ENCODE assay signal across 1 cellular context in the genomic region with DNA sequence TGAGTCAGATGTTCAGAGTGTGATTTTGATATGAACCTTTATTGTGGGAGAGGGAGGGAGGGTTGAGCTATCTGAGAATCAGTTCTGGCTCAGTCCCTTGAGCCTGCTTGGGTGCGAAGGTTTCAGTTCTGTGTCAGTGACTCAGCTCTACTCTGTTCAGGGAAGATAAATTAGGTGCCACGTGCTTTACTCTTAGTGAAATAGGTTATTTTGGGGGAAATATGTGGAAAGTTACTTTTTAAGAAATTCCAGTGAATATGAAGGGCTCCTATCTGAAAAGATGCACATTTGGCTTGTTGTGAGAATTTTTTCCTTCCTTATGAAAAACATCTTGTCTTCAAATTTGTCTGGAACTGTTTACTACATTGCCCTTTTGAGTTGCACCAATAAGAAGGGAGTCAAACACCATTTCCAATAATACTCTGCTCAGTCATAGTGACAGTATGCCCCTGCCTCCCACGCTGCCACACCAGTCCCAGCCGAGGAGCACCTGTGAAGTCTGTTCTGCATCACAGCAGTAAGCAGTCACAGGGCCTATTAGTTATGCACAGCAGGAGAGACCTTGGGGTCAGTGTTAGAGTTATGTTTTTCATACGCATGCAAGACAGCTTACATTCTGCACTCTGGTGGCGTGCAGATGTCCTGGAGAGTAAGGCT.
A peak's percentile ranks its signal among the peaks of the same experiment; 100 is the strongest.
TF ChIP-seq lines count a peak whose summit lies in the region.

No MANE protein-coding gene starts in this region.

TF ChIP-seq in K562, 482 proteins besides CTCF, POLR2A, EP300 and RAD21 (continued from another document and continues in another):
- TF ChIP-seq, protein P1, sequence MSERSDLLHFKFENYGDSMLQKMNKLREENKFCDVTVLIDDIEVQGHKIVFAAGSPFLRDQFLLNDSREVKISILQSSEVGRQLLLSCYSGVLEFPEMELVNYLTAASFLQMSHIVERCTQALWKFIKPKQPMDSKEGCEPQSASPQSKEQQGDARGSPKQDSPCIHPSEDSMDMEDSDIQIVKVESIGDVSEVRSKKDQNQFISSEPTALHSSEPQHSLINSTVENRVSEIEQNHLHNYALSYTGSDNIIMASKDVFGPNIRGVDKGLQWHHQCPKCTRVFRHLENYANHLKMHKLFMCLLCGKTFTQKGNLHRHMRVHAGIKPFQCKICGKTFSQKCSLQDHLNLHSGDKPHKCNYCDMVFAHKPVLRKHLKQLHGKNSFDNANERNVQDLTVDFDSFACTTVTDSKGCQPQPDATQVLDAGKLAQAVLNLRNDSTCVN (CRISPR knock-in tag; IDR thresholded peaks at IDR 0.05): no peak
- no peak for TF ChIP-seq CC2D1A (IDR thresholded peaks at IDR 0.05)
- TF ChIP-seq, protein P2, sequence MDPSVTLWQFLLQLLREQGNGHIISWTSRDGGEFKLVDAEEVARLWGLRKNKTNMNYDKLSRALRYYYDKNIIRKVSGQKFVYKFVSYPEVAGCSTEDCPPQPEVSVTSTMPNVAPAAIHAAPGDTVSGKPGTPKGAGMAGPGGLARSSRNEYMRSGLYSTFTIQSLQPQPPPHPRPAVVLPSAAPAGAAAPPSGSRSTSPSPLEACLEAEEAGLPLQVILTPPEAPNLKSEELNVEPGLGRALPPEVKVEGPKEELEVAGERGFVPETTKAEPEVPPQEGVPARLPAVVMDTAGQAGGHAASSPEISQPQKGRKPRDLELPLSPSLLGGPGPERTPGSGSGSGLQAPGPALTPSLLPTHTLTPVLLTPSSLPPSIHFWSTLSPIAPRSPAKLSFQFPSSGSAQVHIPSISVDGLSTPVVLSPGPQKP (CRISPR knock-in tag; IDR thresholded peaks at IDR 0.05): no peak
- TF ChIP-seq, protein P3, sequence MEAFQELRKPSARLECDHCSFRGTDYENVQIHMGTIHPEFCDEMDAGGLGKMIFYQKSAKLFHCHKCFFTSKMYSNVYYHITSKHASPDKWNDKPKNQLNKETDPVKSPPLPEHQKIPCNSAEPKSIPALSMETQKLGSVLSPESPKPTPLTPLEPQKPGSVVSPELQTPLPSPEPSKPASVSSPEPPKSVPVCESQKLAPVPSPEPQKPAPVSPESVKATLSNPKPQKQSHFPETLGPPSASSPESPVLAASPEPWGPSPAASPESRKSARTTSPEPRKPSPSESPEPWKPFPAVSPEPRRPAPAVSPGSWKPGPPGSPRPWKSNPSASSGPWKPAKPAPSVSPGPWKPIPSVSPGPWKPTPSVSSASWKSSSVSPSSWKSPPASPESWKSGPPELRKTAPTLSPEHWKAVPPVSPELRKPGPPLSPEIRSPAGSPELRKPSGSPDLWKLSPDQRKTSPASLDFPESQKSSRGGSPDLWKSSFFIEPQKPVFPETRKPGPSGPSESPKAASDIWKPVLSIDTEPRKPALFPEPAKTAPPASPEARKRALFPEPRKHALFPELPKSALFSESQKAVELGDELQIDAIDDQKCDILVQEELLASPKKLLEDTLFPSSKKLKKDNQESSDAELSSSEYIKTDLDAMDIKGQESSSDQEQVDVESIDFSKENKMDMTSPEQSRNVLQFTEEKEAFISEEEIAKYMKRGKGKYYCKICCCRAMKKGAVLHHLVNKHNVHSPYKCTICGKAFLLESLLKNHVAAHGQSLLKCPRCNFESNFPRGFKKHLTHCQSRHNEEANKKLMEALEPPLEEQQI (IDR thresholded peaks at IDR 0.05): 0 out of 2 replicates have a peak, but pooled peaks have one; percentile 37
- TF ChIP-seq ZNF79 (CRISPR knock-in tag; IDR thresholded peaks at IDR 0.05; ENCODE audit: low read depth): no peak
- TF ChIP-seq, protein P4, sequence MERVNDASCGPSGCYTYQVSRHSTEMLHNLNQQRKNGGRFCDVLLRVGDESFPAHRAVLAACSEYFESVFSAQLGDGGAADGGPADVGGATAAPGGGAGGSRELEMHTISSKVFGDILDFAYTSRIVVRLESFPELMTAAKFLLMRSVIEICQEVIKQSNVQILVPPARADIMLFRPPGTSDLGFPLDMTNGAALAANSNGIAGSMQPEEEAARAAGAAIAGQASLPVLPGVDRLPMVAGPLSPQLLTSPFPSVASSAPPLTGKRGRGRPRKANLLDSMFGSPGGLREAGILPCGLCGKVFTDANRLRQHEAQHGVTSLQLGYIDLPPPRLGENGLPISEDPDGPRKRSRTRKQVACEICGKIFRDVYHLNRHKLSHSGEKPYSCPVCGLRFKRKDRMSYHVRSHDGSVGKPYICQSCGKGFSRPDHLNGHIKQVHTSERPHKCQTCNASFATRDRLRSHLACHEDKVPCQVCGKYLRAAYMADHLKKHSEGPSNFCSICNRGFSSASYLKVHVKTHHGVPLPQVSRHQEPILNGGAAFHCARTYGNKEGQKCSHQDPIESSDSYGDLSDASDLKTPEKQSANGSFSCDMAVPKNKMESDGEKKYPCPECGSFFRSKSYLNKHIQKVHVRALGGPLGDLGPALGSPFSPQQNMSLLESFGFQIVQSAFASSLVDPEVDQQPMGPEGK (CRISPR knock-in tag; IDR thresholded peaks at IDR 0.05; ENCODE audit: borderline replicate concordance): no peak
- TF ChIP-seq FOXP1 (CRISPR knock-in tag; IDR thresholded peaks at IDR 0.05): no peak
- TF ChIP-seq ARID1B (IDR thresholded peaks at IDR 0.05): peak; percentile 88
- no peak for TF ChIP-seq SNRNP70 (optimal IDR thresholded peaks at IDR 0.05; ENCODE audit: low read depth, low read length)
- TF ChIP-seq RAD51 (IDR thresholded peaks at IDR 0.05; ENCODE audit: borderline replicate concordance, low read depth): peak; percentile 38; the same call in 1 of the 2 replicates
- TF ChIP-seq MAZ (CRISPR knock-in tag; conservative IDR thresholded peaks at IDR 0.05 in 1 of 2, IDR thresholded peaks at IDR 0.05 in 1 of 2): no peak
- TF ChIP-seq ILF3 (IDR thresholded peaks at IDR 0.05; ENCODE audit: borderline replicate concordance): no peak
- TF ChIP-seq, protein P5, sequence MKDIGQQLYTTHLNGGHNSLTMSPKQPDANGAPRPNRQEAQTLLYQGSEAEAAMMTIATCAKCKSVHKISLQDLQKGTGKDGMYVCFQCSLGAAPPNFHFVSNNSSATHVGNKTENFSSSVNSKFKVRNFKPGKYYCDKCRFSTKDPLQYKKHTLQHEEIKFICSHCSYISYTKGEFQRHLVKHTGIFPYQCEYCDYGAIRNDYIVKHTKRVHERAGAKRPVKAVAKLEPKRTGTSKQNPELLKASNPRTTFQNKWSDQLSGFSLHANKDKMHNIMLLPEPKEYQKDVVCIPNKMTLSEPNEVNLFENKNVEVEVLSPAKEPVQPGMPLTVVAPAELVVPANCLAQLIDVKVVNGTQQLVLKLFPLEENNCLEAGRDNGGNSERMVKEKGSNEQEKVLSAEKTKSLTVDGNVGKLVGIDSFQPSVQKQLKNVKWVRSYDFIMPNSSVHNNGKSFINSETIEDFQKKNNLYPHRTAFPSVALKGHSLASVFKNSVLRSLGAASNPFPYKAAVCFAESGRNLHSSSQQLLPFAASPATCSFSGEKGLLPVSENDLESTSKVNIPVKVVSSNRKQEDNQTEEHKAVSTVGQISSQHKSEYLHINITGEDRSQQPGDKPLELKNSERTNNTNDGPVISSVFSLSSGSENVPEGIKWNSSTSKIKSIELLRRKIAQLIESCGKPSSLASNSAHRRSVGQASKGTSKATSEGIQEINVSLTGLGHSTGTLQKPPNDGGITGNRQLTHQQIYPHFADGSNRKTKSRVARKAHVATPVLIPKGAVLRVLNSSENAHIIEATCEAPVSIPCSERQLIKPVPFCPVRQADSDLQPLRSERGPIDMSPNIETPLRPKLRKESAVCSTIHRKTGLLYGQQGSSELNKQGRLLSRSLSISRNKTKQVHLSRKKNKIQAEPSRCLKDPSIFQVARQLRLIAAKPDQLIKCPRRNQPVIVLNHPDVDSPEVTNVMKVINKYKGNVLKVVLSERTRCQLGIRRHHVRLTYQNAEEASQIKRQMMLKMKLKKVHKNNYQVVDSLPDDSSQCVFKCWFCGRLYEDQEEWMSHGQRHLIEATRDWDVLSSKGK (CRISPR knock-in tag; IDR thresholded peaks at IDR 0.05): no peak
- TF ChIP-seq, protein P6, sequence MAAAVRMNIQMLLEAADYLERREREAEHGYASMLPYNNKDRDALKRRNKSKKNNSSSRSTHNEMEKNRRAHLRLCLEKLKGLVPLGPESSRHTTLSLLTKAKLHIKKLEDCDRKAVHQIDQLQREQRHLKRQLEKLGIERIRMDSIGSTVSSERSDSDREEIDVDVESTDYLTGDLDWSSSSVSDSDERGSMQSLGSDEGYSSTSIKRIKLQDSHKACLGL (CRISPR knock-in tag; IDR thresholded peaks at IDR 0.05; ENCODE audit: borderline replicate concordance, poor library complexity, severe bottlenecking): no peak
- TF ChIP-seq, protein P7, sequence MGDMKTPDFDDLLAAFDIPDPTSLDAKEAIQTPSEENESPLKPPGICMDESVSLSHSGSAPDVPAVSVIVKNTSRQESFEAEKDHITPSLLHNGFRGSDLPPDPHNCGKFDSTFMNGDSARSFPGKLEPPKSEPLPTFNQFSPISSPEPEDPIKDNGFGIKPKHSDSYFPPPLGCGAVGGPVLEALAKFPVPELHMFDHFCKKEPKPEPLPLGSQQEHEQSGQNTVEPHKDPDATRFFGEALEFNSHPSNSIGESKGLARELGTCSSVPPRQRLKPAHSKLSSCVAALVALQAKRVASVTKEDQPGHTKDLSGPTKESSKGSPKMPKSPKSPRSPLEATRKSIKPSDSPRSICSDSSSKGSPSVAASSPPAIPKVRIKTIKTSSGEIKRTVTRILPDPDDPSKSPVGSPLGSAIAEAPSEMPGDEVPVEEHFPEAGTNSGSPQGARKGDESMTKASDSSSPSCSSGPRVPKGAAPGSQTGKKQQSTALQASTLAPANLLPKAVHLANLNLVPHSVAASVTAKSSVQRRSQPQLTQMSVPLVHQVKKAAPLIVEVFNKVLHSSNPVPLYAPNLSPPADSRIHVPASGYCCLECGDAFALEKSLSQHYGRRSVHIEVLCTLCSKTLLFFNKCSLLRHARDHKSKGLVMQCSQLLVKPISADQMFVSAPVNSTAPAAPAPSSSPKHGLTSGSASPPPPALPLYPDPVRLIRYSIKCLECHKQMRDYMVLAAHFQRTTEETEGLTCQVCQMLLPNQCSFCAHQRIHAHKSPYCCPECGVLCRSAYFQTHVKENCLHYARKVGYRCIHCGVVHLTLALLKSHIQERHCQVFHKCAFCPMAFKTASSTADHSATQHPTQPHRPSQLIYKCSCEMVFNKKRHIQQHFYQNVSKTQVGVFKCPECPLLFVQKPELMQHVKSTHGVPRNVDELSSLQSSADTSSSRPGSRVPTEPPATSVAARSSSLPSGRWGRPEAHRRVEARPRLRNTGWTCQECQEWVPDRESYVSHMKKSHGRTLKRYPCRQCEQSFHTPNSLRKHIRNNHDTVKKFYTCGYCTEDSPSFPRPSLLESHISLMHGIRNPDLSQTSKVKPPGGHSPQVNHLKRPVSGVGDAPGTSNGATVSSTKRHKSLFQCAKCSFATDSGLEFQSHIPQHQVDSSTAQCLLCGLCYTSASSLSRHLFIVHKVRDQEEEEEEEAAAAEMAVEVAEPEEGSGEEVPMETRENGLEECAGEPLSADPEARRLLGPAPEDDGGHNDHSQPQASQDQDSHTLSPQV (IDR thresholded peaks at IDR 0.05): peak; percentile 81
- TF ChIP-seq KAT2B (IDR thresholded peaks at IDR 0.05; ENCODE audit: low read depth, low read length): no peak
- no peak for TF ChIP-seq CHD2 (IDR thresholded peaks at IDR 0.05; ENCODE audit: low read depth, low read length)
- peak; percentile 66 for TF ChIP-seq MEF2D (tag; conservative IDR thresholded peaks at IDR 0.05; ENCODE audit: low read depth)
- no peak for TF ChIP-seq HOXB6 (CRISPR knock-in tag; IDR thresholded peaks at IDR 0.05; ENCODE audit: borderline replicate concordance)
- no peak for TF ChIP-seq ZKSCAN8 (CRISPR knock-in tag; IDR thresholded peaks at IDR 0.05)
- TF ChIP-seq, protein P8, sequence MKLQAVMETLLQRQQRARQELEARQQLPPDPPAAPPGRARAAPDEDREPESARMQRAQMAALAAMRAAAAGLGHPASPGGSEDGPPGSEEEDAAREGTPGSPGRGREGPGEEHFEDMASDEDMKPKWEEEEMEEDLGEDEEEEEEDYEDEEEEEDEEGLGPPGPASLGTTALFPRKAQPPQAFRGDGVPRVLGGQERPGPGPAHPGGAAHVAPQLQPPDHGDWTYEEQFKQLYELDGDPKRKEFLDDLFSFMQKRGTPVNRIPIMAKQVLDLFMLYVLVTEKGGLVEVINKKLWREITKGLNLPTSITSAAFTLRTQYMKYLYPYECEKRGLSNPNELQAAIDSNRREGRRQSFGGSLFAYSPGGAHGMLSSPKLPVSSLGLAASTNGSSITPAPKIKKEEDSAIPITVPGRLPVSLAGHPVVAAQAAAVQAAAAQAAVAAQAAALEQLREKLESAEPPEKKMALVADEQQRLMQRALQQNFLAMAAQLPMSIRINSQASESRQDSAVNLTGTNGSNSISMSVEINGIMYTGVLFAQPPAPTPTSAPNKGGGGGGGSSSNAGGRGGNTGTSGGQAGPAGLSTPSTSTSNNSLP (IDR thresholded peaks at IDR 0.05; ENCODE audit: borderline replicate concordance, low read depth, low read length): peak; percentile 92; the same call in 1 of the 2 replicates
- TF ChIP-seq EP400 (IDR thresholded peaks at IDR 0.05): peak; percentile 48
- TF ChIP-seq HIVEP1 (CRISPR knock-in tag; IDR thresholded peaks at IDR 0.05): no peak
- TF ChIP-seq MAFF (IDR thresholded peaks at IDR 0.05; ENCODE audit: low read length): peak; percentile 68
- TF ChIP-seq, protein P9, sequence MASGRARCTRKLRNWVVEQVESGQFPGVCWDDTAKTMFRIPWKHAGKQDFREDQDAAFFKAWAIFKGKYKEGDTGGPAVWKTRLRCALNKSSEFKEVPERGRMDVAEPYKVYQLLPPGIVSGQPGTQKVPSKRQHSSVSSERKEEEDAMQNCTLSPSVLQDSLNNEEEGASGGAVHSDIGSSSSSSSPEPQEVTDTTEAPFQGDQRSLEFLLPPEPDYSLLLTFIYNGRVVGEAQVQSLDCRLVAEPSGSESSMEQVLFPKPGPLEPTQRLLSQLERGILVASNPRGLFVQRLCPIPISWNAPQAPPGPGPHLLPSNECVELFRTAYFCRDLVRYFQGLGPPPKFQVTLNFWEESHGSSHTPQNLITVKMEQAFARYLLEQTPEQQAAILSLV (tag; IDR thresholded peaks at IDR 0.05): no peak
- TF ChIP-seq FOXJ2 (tag; IDR thresholded peaks at IDR 0.05): no peak
- no peak for TF ChIP-seq ESRRB (CRISPR knock-in tag; IDR thresholded peaks at IDR 0.05; ENCODE audit: borderline replicate concordance)
- TF ChIP-seq ZFP36 (IDR thresholded peaks at IDR 0.05; ENCODE audit: low read depth, low read length, partially characterized antibody): no peak
- TF ChIP-seq CBFB (CRISPR knock-in tag; IDR thresholded peaks at IDR 0.05): no peak
- no peak for TF ChIP-seq ZNF282 (CRISPR knock-in tag; IDR thresholded peaks at IDR 0.05)
- peak; percentile 70 for TF ChIP-seq NCOR1 (IDR thresholded peaks at IDR 0.05)
- TF ChIP-seq ZNF384 (IDR thresholded peaks at IDR 0.05; ENCODE audit: low read depth, low read length): no peak
- TF ChIP-seq, protein P10, sequence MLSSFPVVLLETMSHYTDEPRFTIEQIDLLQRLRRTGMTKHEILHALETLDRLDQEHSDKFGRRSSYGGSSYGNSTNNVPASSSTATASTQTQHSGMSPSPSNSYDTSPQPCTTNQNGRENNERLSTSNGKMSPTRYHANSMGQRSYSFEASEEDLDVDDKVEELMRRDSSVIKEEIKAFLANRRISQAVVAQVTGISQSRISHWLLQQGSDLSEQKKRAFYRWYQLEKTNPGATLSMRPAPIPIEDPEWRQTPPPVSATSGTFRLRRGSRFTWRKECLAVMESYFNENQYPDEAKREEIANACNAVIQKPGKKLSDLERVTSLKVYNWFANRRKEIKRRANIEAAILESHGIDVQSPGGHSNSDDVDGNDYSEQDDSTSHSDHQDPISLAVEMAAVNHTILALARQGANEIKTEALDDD (IDR thresholded peaks at IDR 0.05): no peak
- TF ChIP-seq PHF21A (IDR thresholded peaks at IDR 0.05; ENCODE audit: borderline replicate concordance, low read depth): no peak
- TF ChIP-seq, protein P11, sequence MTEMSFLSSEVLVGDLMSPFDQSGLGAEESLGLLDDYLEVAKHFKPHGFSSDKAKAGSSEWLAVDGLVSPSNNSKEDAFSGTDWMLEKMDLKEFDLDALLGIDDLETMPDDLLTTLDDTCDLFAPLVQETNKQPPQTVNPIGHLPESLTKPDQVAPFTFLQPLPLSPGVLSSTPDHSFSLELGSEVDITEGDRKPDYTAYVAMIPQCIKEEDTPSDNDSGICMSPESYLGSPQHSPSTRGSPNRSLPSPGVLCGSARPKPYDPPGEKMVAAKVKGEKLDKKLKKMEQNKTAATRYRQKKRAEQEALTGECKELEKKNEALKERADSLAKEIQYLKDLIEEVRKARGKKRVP (CRISPR knock-in tag; IDR thresholded peaks at IDR 0.05): no peak
